In the genomic region with DNA sequence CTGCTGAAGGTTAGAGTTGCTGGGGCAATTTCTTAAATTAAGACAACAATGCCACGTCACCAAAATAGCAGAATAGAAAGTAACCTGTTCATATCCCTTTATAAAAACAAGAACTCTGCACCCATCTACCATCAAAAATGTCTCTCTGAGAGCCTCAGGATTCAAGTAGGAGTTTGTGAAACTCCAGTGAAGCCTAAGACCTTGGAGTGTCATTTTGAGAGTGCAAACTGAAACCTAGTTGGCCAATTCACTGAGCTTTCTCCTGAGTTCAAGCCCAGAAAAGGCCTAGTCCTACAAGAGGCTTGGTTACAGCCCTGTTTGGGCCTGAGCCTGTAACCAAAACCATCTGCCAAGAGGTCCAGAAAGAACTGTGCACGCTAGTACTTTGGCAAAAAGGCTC, we compare ENCODE assay signal across 17 cellular contexts.
A peak's percentile ranks its signal among the peaks of the same experiment; 100 is the strongest.
DNase-seq lines count a peak whose midpoint lies in the region; ATAC-seq lines count a peak whose summit lies in the region.
"Had no signal": no experiment of that assay in that cellular context is flagged by ENCODE, and none has a peak within 500 bp of the region (broad histone marks: within the 10 kb centered on the region; RNA-seq: fewer than 3 reads in every experiment).

No MANE protein-coding gene starts in this region.

- ATAC-seq in GM18511 (IDR thresholded peaks at IDR 0.05; ENCODE audit: unreplicated experiment) (peak; percentile 80), GM21447 (IDR thresholded peaks at IDR 0.05; ENCODE audit: unreplicated experiment) (peak; percentile 57), HG02981 (IDR thresholded peaks at IDR 0.05; ENCODE audit: unreplicated experiment) (peak; percentile 63), HG03558 (IDR thresholded peaks at IDR 0.05; ENCODE audit: extremely low read depth, unreplicated experiment) (peak; percentile 58)
- ATAC-seq in activated CD4-positive, CD25-positive, alpha-beta regulatory T cell treated with anti-CD3 and anti-CD28 coated beads, Interleukin-2, amount 50 U/mL, for 24 hours, result no peak
- ATAC-seq: sciatic nerve had no signal

- no peak for DNase-seq in NCI-H1436 (lab: John Stamatoyannopoulos, UW)
- no peak for DNase-seq in SIG-M5 (lab: John Stamatoyannopoulos, UW)
- no peak for DNase-seq in NCI-H1694 treated with DMSO at 0.1 percent for 48 hours (lab: John Stamatoyannopoulos, UW)
- DNase-seq: activated CD8-positive, alpha-beta memory T cell treated with anti-CD3 and anti-CD28 coated beads, Interleukin-2, amount 50 U/mL, for 4 hours; DMS53; esophagus squamous epithelium; HFFc6; hypothalamus; KG1; NCI-H2029; WERI-Rb-1 had no signal

Comparison
In these comparisons a context has a peak if more than half of its experiments do, and no peak if none do; other contexts are left out.
1. ATAC-seq: peak in GM18511 (single experiment), GM21447 (single experiment), HG02981 (single experiment) and HG03558 (single experiment); none in activated CD4-positive, CD25-positive, alpha-beta regulatory T cell treated with anti-CD3 and anti-CD28 coated beads, Interleukin-2, amount 50 U/mL, for 24 hours (0 of 2).